ENCODE assay signal across 19 cellular contexts in the genomic region with DNA sequence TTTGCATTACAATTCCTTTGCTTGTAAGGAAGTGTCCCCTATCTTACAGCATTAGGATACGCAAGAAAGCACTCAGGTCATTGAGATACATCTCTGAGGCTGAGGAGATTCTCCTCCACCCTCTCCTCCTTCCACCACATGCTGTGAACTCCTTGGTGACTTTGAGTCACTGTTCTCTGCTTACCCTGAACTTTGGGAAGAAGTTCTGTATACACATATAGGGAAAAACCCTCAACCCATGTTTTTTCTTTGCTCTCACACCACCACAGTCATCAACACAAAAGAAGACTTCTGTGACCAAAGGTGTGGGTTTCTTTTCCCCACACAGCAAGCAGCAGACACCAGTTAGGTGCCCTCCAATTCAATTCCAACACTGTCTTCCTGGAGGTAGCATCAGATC. TPM values are rescaled to one million over a fixed set of nuclear protein-coding genes. Genes with fewer than 3 reads are reported as not detected.
"Had no signal": no experiment of that assay in that cellular context is flagged by ENCODE, and none has a peak within 500 bp of the region (broad histone marks: within the 10 kb centered on the region; RNA-seq: fewer than 3 reads in every experiment).

No MANE protein-coding gene starts in this region.

- H3K27ac Mint-ChIP-seq: mesothelial cell of epicardium had no signal

- DNase-seq: activated CD4-positive, alpha-beta T cell treated with anti-CD3 and anti-CD28 coated beads, Interleukin-2, amount 50 U/mL, for 4 hours; activated CD4-positive, CD25-positive, alpha-beta regulatory T cell; activated CD8-positive, alpha-beta memory T cell treated with anti-CD3 and anti-CD28 coated beads, Interleukin-2, amount 50 U/mL, for 48 hours; activated gamma-delta T cell treated with Interleukin-2 at 50 U/mL for 16 hours; cortex of kidney; effector memory CD4-positive, alpha-beta T cell; erythroblast; hippocampal formation; retina; stimulated activated CD4-positive, alpha-beta T cell treated with anti-CD3 and anti-CD28 coated beads, Interleukin-4, amount 100 ng/mL, for 1 hour; stimulated activated CD8-positive, alpha-beta memory T cell treated with anti-CD3 and anti-CD28 coated beads, Interleukin-4, amount 100 ng/mL, for 48 hours; T-helper 1 cell; thyroid gland had no signal

- H3K27ac ChIP-seq: parathyroid adenoma, SK-N-MC, thyroid gland had no signal

- H3K4me3 ChIP-seq: SK-N-MC, thyroid gland had no signal

- H3K36me3 ChIP-seq: thyroid gland had no signal

- H3K27me3 ChIP-seq: thyroid gland had no signal

- H3K4me3 Mint-ChIP-seq: mesothelial cell of epicardium had no signal

- H3K4me1 ChIP-seq: parathyroid adenoma, thyroid gland had no signal

- H3K9me3 ChIP-seq: thyroid gland had no signal

- H3K4me1 Mint-ChIP-seq: mesothelial cell of epicardium had no signal

RNA-seq across cellular contexts. Expression of gene SCGB3A1, which starts 59.0 kb away (rescaled TPM):
- total RNA-seq: astrocyte, cardiac septum, myocyte had no signal
